ENCODE assay signal across 9 cellular contexts in the genomic region with DNA sequence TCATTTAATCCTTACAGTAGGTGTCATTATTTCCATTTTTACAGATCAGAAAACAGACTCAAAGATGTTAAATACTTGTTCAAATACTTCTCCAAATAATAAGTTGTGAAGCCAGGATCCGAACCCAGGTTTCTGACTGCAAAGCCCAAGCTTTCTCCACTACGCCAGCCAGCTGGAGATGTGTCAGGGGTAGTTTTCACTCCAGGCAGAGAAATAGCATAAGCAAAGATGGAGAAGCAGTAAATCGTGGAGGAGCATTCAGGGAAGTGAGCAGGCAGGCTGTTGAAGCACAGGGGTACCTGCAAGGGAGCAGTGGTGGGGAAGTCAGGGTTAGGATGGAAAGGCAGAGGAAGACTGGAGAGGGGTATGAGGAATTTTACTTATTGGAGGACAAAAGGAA. TPM values are rescaled to one million over a fixed set of nuclear protein-coding genes. Genes with fewer than 3 reads are reported as not detected.
DNase-seq lines count a peak whose midpoint lies in the region; ATAC-seq, FAIRE-seq and TF ChIP-seq lines count a peak whose summit lies in the region.
"Had no signal": no experiment of that assay in that cellular context is flagged by ENCODE, and none has a peak within 500 bp of the region (broad histone marks: within the 10 kb centered on the region; RNA-seq: fewer than 3 reads in every experiment).

No MANE protein-coding gene starts in this region.

- TF ChIP-seq POLR2A in suprapubic skin (IDR thresholded peaks at IDR 0.05) = no peak
- TF ChIP-seq POLR2A in H54 (IDR thresholded peaks at IDR 0.05; ENCODE audit: low read depth, low read length) = no peak

- no peak for FAIRE-seq in H54 (lab: Jason Lieb, UNC)

- H3K36me3 Mint-ChIP-seq in activated CD4-positive, alpha-beta T cell treated with anti-CD3 and anti-CD28 coated beads, Interleukin-2, amount 10 ng/mL, durations not matched to agents 7 days and 5 days (ENCODE audit: low read depth) = peaks cover 36% of the 10 kb centered on the region

- no peak for TF ChIP-seq EP300 in suprapubic skin (IDR thresholded peaks at IDR 0.05)

- no peak for TF ChIP-seq CTCF in left lung (IDR thresholded peaks at IDR 0.05)
- no peak for TF ChIP-seq CTCF in suprapubic skin (IDR thresholded peaks at IDR 0.05)

- H3K36me3 ChIP-seq in HUES64 (ENCODE audit: insufficient read depth, low read length) = peaks cover 21% of the 10 kb centered on the region
- peaks cover 0 to 32% of the 10 kb centered on the region in 2 donors for H3K36me3 ChIP-seq in left lung
- H3K36me3 ChIP-seq in suprapubic skin = peaks cover 21% of the 10 kb centered on the region

- no peaks in the 10 kb centered on the region for H3K27me3 Mint-ChIP-seq in activated CD4-positive, alpha-beta T cell treated with anti-CD3 and anti-CD28 coated beads, Interleukin-2, amount 10 ng/mL, durations not matched to agents 7 days and 5 days
- H3K27me3 Mint-ChIP-seq: activated B cell treated with CpG ODN at 0.5 μM for 24 hours had no signal

- CTCF ChIA-PET in activated CD4-positive, alpha-beta T cell treated with anti-CD3 and anti-CD28 coated beads, Interleukin-2, amount 10 ng/mL, durations not matched to agents 7 days and 5 days (lab: Charles Lee) = interaction anchor here (0.6 to 9.8 kb wide), 13 partner anchors 12 to 127 kb away, joined by 3 to 112 read pairs (median 5); a partner anchor contains a TSS

- no peaks in the 10 kb centered on the region for H3K9me3 Mint-ChIP-seq in activated CD4-positive, alpha-beta T cell treated with anti-CD3 and anti-CD28 coated beads, Interleukin-2, amount 10 ng/mL, durations not matched to agents 7 days and 5 days
- H3K9me3 Mint-ChIP-seq: activated B cell treated with CpG ODN at 0.5 μM for 24 hours had no signal

- H3K27me3 ChIP-seq in HUES64 (ENCODE audit: insufficient read depth, low read length) (no peaks in the 10 kb centered on the region), left lung (no peaks in the 10 kb centered on the region), suprapubic skin (no peaks in the 10 kb centered on the region)

- H3K27ac Mint-ChIP-seq in activated CD4-positive, alpha-beta T cell treated with anti-CD3 and anti-CD28 coated beads, Interleukin-2, amount 10 ng/mL, durations not matched to agents 7 days and 5 days = no peak overlapping the region
- H3K27ac Mint-ChIP-seq: activated B cell treated with CpG ODN at 0.5 μM for 24 hours had no signal

- ATAC-seq in left lung = no peak

- no peak overlapping the region for H3K4me3 Mint-ChIP-seq in activated CD4-positive, alpha-beta T cell treated with anti-CD3 and anti-CD28 coated beads, Interleukin-2, amount 10 ng/mL, durations not matched to agents 7 days and 5 days
- H3K4me3 Mint-ChIP-seq: activated B cell treated with CpG ODN at 0.5 μM for 24 hours had no signal

- 80% methylated on average over 3 of the region's 3 CpGs for WGBS in HUES64
- 59% methylated on average over 3 of the region's 3 CpGs for WGBS in suprapubic skin

- POLR2A ChIA-PET in activated CD4-positive, alpha-beta T cell treated with anti-CD3 and anti-CD28 coated beads, Interleukin-2, amount 10 ng/mL, durations not matched to agents 7 days and 5 days (lab: Charles Lee) = no interaction called here

- peak overlapping the region; percentile 88 for H3K4me3 ChIP-seq in HUES64 (ENCODE audit: low read length)
- H3K4me3 ChIP-seq in left lung = peak overlapping the region; percentile 18 to 83
- H3K4me3 ChIP-seq in suprapubic skin = peak overlapping the region; percentile 65

- H3K4me1 ChIP-seq in HUES64 (ENCODE audit: insufficient read depth, low read length) = peaks cover 54% of the 10 kb centered on the region
- peaks cover 59 to 69% of the 10 kb centered on the region in 2 donors for H3K4me1 ChIP-seq in left lung
- peaks cover 59% of the 10 kb centered on the region for H3K4me1 ChIP-seq in suprapubic skin

- DNase-seq in astrocyte of the hippocampus (ENCODE audit: low read depth, low spot score) (peak; percentile 11), left lung (no peak), suprapubic skin (ENCODE audit: low spot score in 2 of 2) (no peak), hippocampal formation (lab: John Stamatoyannopoulos, UW) (no peak), H54 (ENCODE audit: insufficient read length, low spot score) (no peak)
- DNase-seq in effector CD8-positive, alpha-beta T cell (lab: John Stamatoyannopoulos, UW) = no peak
- no peak for DNase-seq in activated CD4-positive, alpha-beta T cell treated with anti-CD3 and anti-CD28 coated beads, Interleukin-2, amount 10 ng/mL, durations not matched to agents 7 days and 5 days
- DNase-seq: activated B cell treated with CpG ODN at 0.5 μM for 24 hours had no signal

- peaks cover 10% of the 10 kb centered on the region for H3K4me1 Mint-ChIP-seq in activated CD4-positive, alpha-beta T cell treated with anti-CD3 and anti-CD28 coated beads, Interleukin-2, amount 10 ng/mL, durations not matched to agents 7 days and 5 days

- H3K27ac ChIP-seq in HUES64 (ENCODE audit: low read depth, low read length) (peak overlapping the region; percentile 87), left lung (peak overlapping the region; percentile 73 to 97), suprapubic skin (peak overlapping the region; percentile 61)

- H3K9me3 ChIP-seq in HUES64 (ENCODE audit: insufficient read depth, low read depth, low read length) (no peaks in the 10 kb centered on the region), left lung (no peaks in the 10 kb centered on the region), suprapubic skin (no peaks in the 10 kb centered on the region)

- intact Hi-C loops in left lung (cut with DNase I) = loop anchor here in 1 of 2 donors (10.0 kb wide), 1 partner anchor 64 kb away; a partner anchor contains a TSS

- H3K9ac ChIP-seq in HUES64 (ENCODE audit: low read depth, low read length) = no peak overlapping the region; the same call in 1 of the 2 replicates

RNA-seq across cellular contexts. Expression of a gene that starts 2.9 kb away (rescaled TPM):
- 38.5 TPM for polyA plus RNA-seq in HUES64 (2013, experiment 1 of 2)
- polyA plus RNA-seq in HUES64 (2013, experiment 2 of 2) = 48.8 TPM
- total RNA-seq in left lung = 100 to 1,000 TPM; 314 to 471 TPM
- total RNA-seq in suprapubic skin = 100 to 1,000 TPM; 126 to 179 (median 152) TPM
- 100 to 1,000 TPM; 362 to 422 TPM for total RNA-seq in activated CD4-positive, alpha-beta T cell treated with anti-CD3 and anti-CD28 coated beads, Interleukin-2, amount 10 ng/mL, durations not matched to agents 7 days and 5 days

RNA-seq across cellular contexts. Expression of a gene that starts 3.4 kb away (rescaled TPM):
- 22.6 TPM for polyA plus RNA-seq in HUES64 (2013, experiment 1 of 2)
- 20.9 TPM for polyA plus RNA-seq in HUES64 (2013, experiment 2 of 2)
- total RNA-seq in left lung = 10 to 100 TPM; 39.3 to 42.4 TPM
- 10 to 100 TPM; 18.8 to 24.1 (median 23.1) TPM for total RNA-seq in suprapubic skin
- total RNA-seq in activated CD4-positive, alpha-beta T cell treated with anti-CD3 and anti-CD28 coated beads, Interleukin-2, amount 10 ng/mL, durations not matched to agents 7 days and 5 days = 10 to 100 TPM; 18.1 to 18.3 TPM

RNA-seq across cellular contexts. Expression of a gene that starts 19.9 kb away (rescaled TPM):
- polyA plus RNA-seq in HUES64 (2013, experiment 1 of 2) = 55.4 TPM
- polyA plus RNA-seq in HUES64 (2013, experiment 2 of 2) = 58.4 TPM
- total RNA-seq in left lung (10 to 100 TPM; 63.3 to 71.4 TPM), suprapubic skin (100 to 1,000 TPM in 1 of 4 donors, 10 to 100 TPM in 3; 46.6 to 123 (median 73.5) TPM)
- 10 to 100 TPM; 42.8 to 44.1 TPM for total RNA-seq in activated CD4-positive, alpha-beta T cell treated with anti-CD3 and anti-CD28 coated beads, Interleukin-2, amount 10 ng/mL, durations not matched to agents 7 days and 5 days

RNA-seq across cellular contexts. Expression of a gene that starts 20.0 kb away (rescaled TPM):
- 10.1 TPM for polyA plus RNA-seq in HUES64 (2013, experiment 1 of 2)
- 12.2 TPM for polyA plus RNA-seq in HUES64 (2013, experiment 2 of 2)
- total RNA-seq in left lung (10 to 100 TPM; 26.9 to 30.3 TPM), suprapubic skin (10 to 100 TPM; 20.2 to 34.7 (median 27.7) TPM)
- 10 to 100 TPM; 24.7 to 28.4 TPM for total RNA-seq in activated CD4-positive, alpha-beta T cell treated with anti-CD3 and anti-CD28 coated beads, Interleukin-2, amount 10 ng/mL, durations not matched to agents 7 days and 5 days

RNA-seq across cellular contexts. Expression of a gene that starts 25.0 kb away (rescaled TPM):
- not detected for polyA plus RNA-seq in HUES64 (2013, experiment 1 of 2)
- polyA plus RNA-seq in HUES64 (2013, experiment 2 of 2) = not detected
- 1 to 10 TPM in 1 of 2 donors, not detected in 1; 1.1 TPM for total RNA-seq in left lung
- total RNA-seq in suprapubic skin = not detected
- not detected for total RNA-seq in activated CD4-positive, alpha-beta T cell treated with anti-CD3 and anti-CD28 coated beads, Interleukin-2, amount 10 ng/mL, durations not matched to agents 7 days and 5 days
